Comparison of ENCODE assay signal across 2 cellular contexts in the genomic region with DNA sequence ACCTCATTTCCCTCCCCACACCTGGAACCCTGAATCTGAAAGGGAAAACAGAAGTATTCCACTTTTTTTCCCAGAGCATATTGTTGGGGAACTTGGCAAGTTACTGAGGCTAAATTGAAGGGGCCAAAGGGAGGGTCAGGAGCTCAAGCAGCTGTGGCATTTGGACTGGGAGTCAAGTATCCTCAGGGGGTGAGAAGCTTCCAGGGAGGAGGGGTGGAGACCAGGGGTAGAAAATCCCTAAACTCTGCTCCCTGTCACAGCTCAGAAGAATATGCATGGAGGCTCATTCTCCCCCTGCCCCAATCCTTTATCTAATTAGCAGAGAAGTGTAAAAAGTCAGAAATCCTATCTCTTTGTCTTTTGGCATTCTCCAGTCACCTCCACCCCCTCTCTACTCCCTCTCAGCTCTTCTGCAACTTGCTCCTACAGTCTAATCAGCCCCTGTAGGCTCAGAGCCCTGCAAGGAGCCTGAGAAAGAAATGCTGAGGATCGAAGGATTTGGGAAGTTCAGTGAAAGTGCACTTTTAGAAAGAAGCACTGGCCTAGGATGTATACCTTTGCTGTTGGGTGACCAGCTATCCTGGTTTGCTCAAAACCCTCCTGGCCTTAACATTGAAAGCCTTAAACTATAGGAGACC.
TF ChIP-seq lines count a peak whose summit lies in the region.

No MANE protein-coding gene starts in this region.

TF ChIP-seq in HCT116, 20 proteins besides CTCF, POLR2A, EP300 and RAD21:
- TF ChIP-seq REST (IDR thresholded peaks at IDR 0.05; ENCODE audit: low read depth) (no peak), TCF7L2 (IDR thresholded peaks at IDR 0.05; ENCODE audit: borderline replicate concordance, extremely low read depth, insufficient read depth, insufficient read length) (no peak), SP1 (IDR thresholded peaks at IDR 0.05; ENCODE audit: low read depth) (no peak), POLR2AphosphoS5 (IDR thresholded peaks at IDR 0.05; ENCODE audit: low read depth, low read length) (no peak), JUND (IDR thresholded peaks at IDR 0.05) (no peak), ZNF274 (IDR thresholded peaks at IDR 0.05; ENCODE audit: low read depth, low read length) (no peak), SIN3A (IDR thresholded peaks at IDR 0.05; ENCODE audit: low read depth) (no peak), EZH2 (IDR thresholded peaks at IDR 0.05) (no peak)

TF ChIP-seq in H1, 55 proteins besides CTCF, POLR2A, EP300 and RAD21:
- TF ChIP-seq RBBP5 (IDR thresholded peaks at IDR 0.05; ENCODE audit: borderline replicate concordance, low read depth, low read length) (no peak), HDAC6 (IDR thresholded peaks at IDR 0.05; ENCODE audit: low read depth, low read length) (no peak), EZH2 (IDR thresholded peaks at IDR 0.05; ENCODE audit: low read depth, low read length, severe bottlenecking) (no peak), CTBP2 (IDR thresholded peaks at IDR 0.05; ENCODE audit: borderline replicate concordance, insufficient read depth, insufficient read length, low read length) (no peak), POU5F1 (IDR thresholded peaks at IDR 0.05; ENCODE audit: low read depth, low read length) (no peak), ATF2 (IDR thresholded peaks at IDR 0.05; ENCODE audit: low read length) (no peak), CHD1 (IDR thresholded peaks at IDR 0.05; ENCODE audit: low read depth, low read length) (no peak), KDM5A (IDR thresholded peaks at IDR 0.05; ENCODE audit: low read length) (no peak), CHD7 (IDR thresholded peaks at IDR 0.05; ENCODE audit: insufficient replicate concordance, low read length) (no peak), TEAD4 (IDR thresholded peaks at IDR 0.05; ENCODE audit: low read depth, low read length) (no peak), HDAC2 (IDR thresholded peaks at IDR 0.05; ENCODE audit: borderline replicate concordance in 1 of 2, low read depth in 2 of 2, low read length in 2 of 2) (no peak), YY1 (IDR thresholded peaks at IDR 0.05; ENCODE audit: low read depth, low read length) (no peak), BACH1 (IDR thresholded peaks at IDR 0.05; ENCODE audit: low read length) (no peak)
